Comparison of ENCODE assay signal across 8 cellular contexts in the genomic region with DNA sequence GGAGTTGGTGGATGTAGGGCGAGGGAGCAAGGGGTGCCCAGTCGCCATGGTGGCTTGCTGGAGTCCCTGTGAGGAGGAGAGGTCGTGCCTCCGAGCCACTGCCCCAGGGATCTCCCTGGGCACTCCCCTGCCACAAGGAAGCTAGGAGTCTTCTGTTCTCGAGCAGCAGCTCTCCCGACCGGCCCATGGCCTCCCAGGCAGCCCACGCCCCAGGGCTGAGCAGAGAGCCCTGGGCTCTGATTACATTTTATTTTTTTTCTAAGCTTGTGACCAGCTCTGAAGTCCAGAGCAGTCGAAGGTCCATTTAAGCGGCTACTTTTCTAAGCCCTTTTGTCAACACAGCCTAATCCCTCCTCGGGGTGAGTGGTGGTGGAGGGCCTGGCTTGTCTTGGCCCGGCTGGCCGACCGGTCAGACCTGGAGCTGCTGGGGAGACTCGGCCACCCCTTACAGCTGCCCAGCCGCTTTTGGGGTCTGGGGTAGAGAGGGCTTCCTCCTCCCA. TPM values are rescaled to one million over a fixed set of nuclear protein-coding genes. Genes with fewer than 3 reads are reported as not detected.
DNase-seq lines count a peak whose midpoint lies in the region; ATAC-seq and TF ChIP-seq lines count a peak whose summit lies in the region.

No MANE protein-coding gene starts in this region.

- H3K9me3 Mint-ChIP-seq in Calu3 (ENCODE audit: low read depth, unreplicated experiment) = no peaks in the 10 kb centered on the region

- intact Hi-C loops in Calu3 (cut with micrococcal nuclease; ENCODE audit: unreplicated experiment) (loop anchor here (10.0 kb wide), 1 partner anchor 106 kb away; no protein-coding TSS in a partner anchor), heart left ventricle (cut with DNase I) (loop anchor here (2.0 to 10.0 kb wide), 12 partner anchors 39 to 261 kb away; a partner anchor contains a TSS)

- no peak overlapping the region for H3K27ac Mint-ChIP-seq in Calu3 (ENCODE audit: unreplicated experiment)

- ATAC-seq in heart left ventricle = peak in 2 of 4 donors; percentile 0 to 6
- ATAC-seq in GM18519 (IDR thresholded peaks at IDR 0.05; ENCODE audit: low FRiP score, unreplicated experiment) = no peak
- ATAC-seq in HG02623 (IDR thresholded peaks at IDR 0.05; ENCODE audit: unreplicated experiment) = no peak

- no peak for TF ChIP-seq POLR2A in heart left ventricle (IDR thresholded peaks at IDR 0.05)

- H3K4me1 Mint-ChIP-seq in Calu3 (ENCODE audit: low read depth, unreplicated experiment) = peaks cover 19% of the 10 kb centered on the region

- TF ChIP-seq CTCF in Calu3 (IDR thresholded peaks at IDR 0.05; ENCODE audit: unreplicated experiment) (no peak), heart left ventricle (IDR thresholded peaks at IDR 0.05) (no peak)

- WGBS in heart left ventricle, 4 donors = 7 to 17% (median 10%) methylated on average over 10 to 16 of the region's 16 CpGs

- DNase-seq in Calu3 (no peak), heart left ventricle (peak in 3 of 5 donors; percentile 27 to 48 (median 40)), KBM-7 (no peak), AG20443 (ENCODE audit: low spot score) (no peak)

- CTCF ChIA-PET in Calu3 (lab: Charles Lee) = interaction anchor here (0.6 to 1.1 kb wide), 7 partner anchors 15 to 268 kb away, joined by 3 to 5 read pairs (median 3); a partner anchor contains a TSS

- H3K4me3 ChIP-seq in heart left ventricle (peak overlapping the region; percentile 50 to 99 (median 83)), rectal smooth muscle tissue (ENCODE audit: low read length) (peak overlapping the region; percentile 38)

- no peaks in the 10 kb centered on the region for H3K36me3 ChIP-seq in heart left ventricle
- no peaks in the 10 kb centered on the region for H3K36me3 ChIP-seq in rectal smooth muscle tissue (ENCODE audit: control insufficient read depth, insufficient read depth, low read length)

- H3K27me3 ChIP-seq in heart left ventricle (no peaks in the 10 kb centered on the region), rectal smooth muscle tissue (ENCODE audit: control insufficient read depth, insufficient read depth, low read length) (no peaks in the 10 kb centered on the region)

- no peak overlapping the region for H3K9ac ChIP-seq in rectal smooth muscle tissue (ENCODE audit: low read length)

- no TSS peak for BruUV-seq in Calu3 (replicated peaks; lab: Mats Ljungman, UMichigan)

- peaks cover 32 to 87% (median 73%) of the 10 kb centered on the region in 12 donors for H3K4me1 ChIP-seq in heart left ventricle
- H3K4me1 ChIP-seq in rectal smooth muscle tissue (ENCODE audit: control insufficient read depth, insufficient read depth, low read length) = peaks cover 17% of the 10 kb centered on the region

- peak overlapping the region; percentile 69 for H3K4me3 Mint-ChIP-seq in Calu3 (ENCODE audit: low read depth, unreplicated experiment)

- H3K27me3 Mint-ChIP-seq in Calu3 (ENCODE audit: unreplicated experiment) = no peaks in the 10 kb centered on the region

- in situ Hi-C loops in KBM-7 (cut with MboI; ENCODE audit: low pct_unique_long_range_greater_than_20kb, low sequenced_read_pairs) = no loop called here

- H3K9me3 ChIP-seq in heart left ventricle = no peaks in the 10 kb centered on the region

- peaks cover 15% of the 10 kb centered on the region for H3K36me3 Mint-ChIP-seq in Calu3 (ENCODE audit: insufficient read depth, unreplicated experiment)

- H3K27ac ChIP-seq in angular gyrus (ENCODE audit: low read depth, low read length) = peak overlapping the region; percentile 49
- H3K27ac ChIP-seq in heart left ventricle = peak overlapping the region; percentile 30 to 93 (median 86)
- H3K27ac ChIP-seq in rectal smooth muscle tissue (ENCODE audit: low read depth, low read length) = peak overlapping the region; percentile 6

RNA-seq across cellular contexts. Expression of a gene that starts 2.1 kb away (rescaled TPM):
- 15.0 and 20.4 TPM in 2 replicates for total RNA-seq in Calu3 (2022)
- total RNA-seq in heart left ventricle = 10 to 100 TPM; 45.5 to 87.9 (median 52.9) TPM
- polyA plus RNA-seq in heart left ventricle = 10 to 100 TPM; 54.9 to 55.8 TPM

Comparison
In these comparisons a context has a peak if more than half of its experiments do, and no peak if none do; other contexts are left out.
1. DNase-seq: peak in heart left ventricle (3 of 5); none in Calu3 (single experiment), KBM-7 (single experiment) and AG20443 (single experiment).
2. H3K27ac ChIP-seq: peak in every context shown above with its lines; median percentile 86 in heart left ventricle; 49 in angular gyrus; 6 in rectal smooth muscle tissue.